In the genomic region with DNA sequence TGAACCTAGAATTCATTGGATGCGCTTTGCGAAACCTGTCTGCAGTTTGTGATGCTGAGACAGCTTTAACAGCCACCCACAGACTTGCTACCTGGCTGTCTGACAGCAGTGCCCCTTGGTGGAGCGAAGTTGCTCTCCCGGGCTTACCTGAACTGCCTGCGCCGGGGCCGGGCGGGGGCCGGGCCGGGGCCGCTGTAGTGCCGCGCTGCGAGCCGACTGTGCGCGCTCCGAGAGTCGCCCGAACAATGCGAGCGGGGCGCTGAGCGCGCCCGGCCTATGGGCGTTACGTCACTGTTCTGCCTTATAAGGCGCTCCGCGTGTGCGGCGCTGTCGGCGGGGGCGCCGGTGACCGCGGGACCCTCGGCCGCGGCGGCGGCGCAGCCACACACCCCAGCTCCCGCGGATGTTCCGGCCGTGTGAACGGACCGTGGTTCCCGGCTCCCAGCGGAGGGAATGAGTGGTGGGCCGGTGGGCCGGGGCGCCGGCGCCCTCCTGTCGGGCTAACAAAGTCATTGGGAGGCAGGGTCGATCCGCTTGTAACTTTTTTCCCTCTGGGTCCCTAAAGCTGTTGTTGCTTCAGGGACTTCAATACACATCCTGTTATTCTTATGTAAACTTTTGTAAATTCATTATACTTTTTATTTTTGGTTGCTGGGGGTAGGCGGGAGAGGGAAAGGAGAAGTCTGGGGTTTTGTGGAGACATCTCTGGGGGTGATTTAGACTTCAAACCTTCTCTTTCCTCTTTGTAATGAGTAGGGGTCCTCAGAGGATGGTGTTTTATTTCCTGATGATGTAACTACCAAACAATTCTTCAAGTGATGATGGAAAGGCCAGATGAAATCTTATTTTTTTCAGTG, we compare ENCODE assay signal across 1 cellular context.
TF ChIP-seq lines count a peak whose summit lies in the region.

No MANE protein-coding gene starts in this region.

TF ChIP-seq in HepG2, 621 proteins besides CTCF, POLR2A, EP300 and RAD21 (continued from another document and continues in another):
- TF ChIP-seq ZNF724P (CRISPR knock-in tag; IDR thresholded peaks at IDR 0.05; ENCODE audit: borderline replicate concordance): peak; percentile 91; the same call in 1 of the 2 replicates
- TF ChIP-seq CBFB (CRISPR knock-in tag; IDR thresholded peaks at IDR 0.05): no peak; the same call in 1 of the 2 replicates
- TF ChIP-seq ZNF564 (CRISPR knock-in tag; IDR thresholded peaks at IDR 0.05): peak; percentile 76
- no peak for TF ChIP-seq ZKSCAN5 (CRISPR knock-in tag; IDR thresholded peaks at IDR 0.05)
- TF ChIP-seq MAFG (CRISPR knock-in tag; IDR thresholded peaks at IDR 0.05): no peak
- TF ChIP-seq ZNF841 (CRISPR knock-in tag; IDR thresholded peaks at IDR 0.05; ENCODE audit: borderline replicate concordance): no peak
- TF ChIP-seq KMT2B (CRISPR knock-in tag; IDR thresholded peaks at IDR 0.05): peak; percentile 79
- no peak for TF ChIP-seq ARNT (IDR thresholded peaks at IDR 0.05)
- no peak for TF ChIP-seq CHD2 (IDR thresholded peaks at IDR 0.05; ENCODE audit: low read depth, low read length)
- TF ChIP-seq MYNN (CRISPR knock-in tag; IDR thresholded peaks at IDR 0.05; ENCODE audit: low read depth): no peak
- TF ChIP-seq HDAC2 (CRISPR knock-in tag; IDR thresholded peaks at IDR 0.05): no peak
- TF ChIP-seq CEBPB (IDR thresholded peaks at IDR 0.05; ENCODE audit: borderline replicate concordance, low read depth, low read length): peak; percentile 70; the same call in 1 of the 2 replicates
- TF ChIP-seq ZBTB3 (CRISPR knock-in tag; IDR thresholded peaks at IDR 0.05; ENCODE audit: borderline replicate concordance, low read depth): peak; percentile 72; the same call in 1 of the 2 replicates
- TF ChIP-seq, protein P1, sequence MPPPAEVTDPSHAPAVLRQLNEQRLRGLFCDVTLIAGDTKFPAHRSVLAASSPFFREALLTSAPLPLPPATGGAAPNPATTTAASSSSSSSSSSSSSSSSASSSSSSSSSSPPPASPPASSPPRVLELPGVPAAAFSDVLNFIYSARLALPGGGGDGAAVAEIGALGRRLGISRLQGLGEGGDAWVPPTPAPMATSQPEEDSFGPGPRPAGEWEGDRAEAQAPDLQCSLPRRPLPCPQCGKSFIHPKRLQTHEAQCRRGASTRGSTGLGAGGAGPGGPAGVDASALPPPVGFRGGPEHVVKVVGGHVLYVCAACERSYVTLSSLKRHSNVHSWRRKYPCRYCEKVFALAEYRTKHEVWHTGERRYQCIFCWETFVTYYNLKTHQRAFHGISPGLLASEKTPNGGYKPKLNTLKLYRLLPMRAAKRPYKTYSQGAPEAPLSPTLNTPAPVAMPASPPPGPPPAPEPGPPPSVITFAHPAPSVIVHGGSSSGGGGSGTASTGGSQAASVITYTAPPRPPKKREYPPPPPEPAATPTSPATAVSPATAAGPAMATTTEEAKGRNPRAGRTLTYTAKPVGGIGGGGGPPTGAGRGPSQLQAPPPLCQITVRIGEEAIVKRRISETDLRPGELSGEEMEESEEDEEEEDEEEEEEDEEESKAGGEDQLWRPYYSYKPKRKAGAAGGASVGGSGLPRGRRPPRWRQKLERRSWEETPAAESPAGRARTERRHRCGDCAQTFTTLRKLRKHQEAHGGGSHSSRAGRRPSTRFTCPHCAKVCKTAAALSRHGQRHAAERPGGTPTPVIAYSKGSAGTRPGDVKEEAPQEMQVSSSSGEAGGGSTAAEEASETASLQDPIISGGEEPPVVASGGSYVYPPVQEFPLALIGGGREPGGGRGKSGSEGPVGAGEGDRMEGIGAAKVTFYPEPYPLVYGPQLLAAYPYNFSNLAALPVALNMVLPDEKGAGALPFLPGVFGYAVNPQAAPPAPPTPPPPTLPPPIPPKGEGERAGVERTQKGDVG (CRISPR knock-in tag; IDR thresholded peaks at IDR 0.05; ENCODE audit: borderline replicate concordance): no peak
- TF ChIP-seq U2AF1 (optimal IDR thresholded peaks at IDR 0.05; ENCODE audit: low read depth, low read length): no peak
- TF ChIP-seq KLF11 (CRISPR knock-in tag; IDR thresholded peaks at IDR 0.05): peak; percentile 34; the same call in 1 of the 2 replicates
- TF ChIP-seq FOXA1 (IDR thresholded peaks at IDR 0.05): no peak
- no peak; the same call in 1 of the 2 replicates for TF ChIP-seq FOXA1 (CRISPR knock-in tag; IDR thresholded peaks at IDR 0.05)
- no peak for TF ChIP-seq HOXA7 (CRISPR knock-in tag; IDR thresholded peaks at IDR 0.05)
- TF ChIP-seq SSRP1 (CRISPR knock-in tag; IDR thresholded peaks at IDR 0.05): no peak
- no peak for TF ChIP-seq KLF15 (CRISPR knock-in tag; IDR thresholded peaks at IDR 0.05; ENCODE audit: borderline replicate concordance)
- TF ChIP-seq HIVEP1 (CRISPR knock-in tag; IDR thresholded peaks at IDR 0.05): no peak
- TF ChIP-seq YY1 (IDR thresholded peaks at IDR 0.05; ENCODE audit: insufficient read depth, insufficient replicate concordance, low read depth, low read length): peak; percentile 69
- TF ChIP-seq TOPORS (CRISPR knock-in tag; IDR thresholded peaks at IDR 0.05): no peak
- TF ChIP-seq, protein P2, sequence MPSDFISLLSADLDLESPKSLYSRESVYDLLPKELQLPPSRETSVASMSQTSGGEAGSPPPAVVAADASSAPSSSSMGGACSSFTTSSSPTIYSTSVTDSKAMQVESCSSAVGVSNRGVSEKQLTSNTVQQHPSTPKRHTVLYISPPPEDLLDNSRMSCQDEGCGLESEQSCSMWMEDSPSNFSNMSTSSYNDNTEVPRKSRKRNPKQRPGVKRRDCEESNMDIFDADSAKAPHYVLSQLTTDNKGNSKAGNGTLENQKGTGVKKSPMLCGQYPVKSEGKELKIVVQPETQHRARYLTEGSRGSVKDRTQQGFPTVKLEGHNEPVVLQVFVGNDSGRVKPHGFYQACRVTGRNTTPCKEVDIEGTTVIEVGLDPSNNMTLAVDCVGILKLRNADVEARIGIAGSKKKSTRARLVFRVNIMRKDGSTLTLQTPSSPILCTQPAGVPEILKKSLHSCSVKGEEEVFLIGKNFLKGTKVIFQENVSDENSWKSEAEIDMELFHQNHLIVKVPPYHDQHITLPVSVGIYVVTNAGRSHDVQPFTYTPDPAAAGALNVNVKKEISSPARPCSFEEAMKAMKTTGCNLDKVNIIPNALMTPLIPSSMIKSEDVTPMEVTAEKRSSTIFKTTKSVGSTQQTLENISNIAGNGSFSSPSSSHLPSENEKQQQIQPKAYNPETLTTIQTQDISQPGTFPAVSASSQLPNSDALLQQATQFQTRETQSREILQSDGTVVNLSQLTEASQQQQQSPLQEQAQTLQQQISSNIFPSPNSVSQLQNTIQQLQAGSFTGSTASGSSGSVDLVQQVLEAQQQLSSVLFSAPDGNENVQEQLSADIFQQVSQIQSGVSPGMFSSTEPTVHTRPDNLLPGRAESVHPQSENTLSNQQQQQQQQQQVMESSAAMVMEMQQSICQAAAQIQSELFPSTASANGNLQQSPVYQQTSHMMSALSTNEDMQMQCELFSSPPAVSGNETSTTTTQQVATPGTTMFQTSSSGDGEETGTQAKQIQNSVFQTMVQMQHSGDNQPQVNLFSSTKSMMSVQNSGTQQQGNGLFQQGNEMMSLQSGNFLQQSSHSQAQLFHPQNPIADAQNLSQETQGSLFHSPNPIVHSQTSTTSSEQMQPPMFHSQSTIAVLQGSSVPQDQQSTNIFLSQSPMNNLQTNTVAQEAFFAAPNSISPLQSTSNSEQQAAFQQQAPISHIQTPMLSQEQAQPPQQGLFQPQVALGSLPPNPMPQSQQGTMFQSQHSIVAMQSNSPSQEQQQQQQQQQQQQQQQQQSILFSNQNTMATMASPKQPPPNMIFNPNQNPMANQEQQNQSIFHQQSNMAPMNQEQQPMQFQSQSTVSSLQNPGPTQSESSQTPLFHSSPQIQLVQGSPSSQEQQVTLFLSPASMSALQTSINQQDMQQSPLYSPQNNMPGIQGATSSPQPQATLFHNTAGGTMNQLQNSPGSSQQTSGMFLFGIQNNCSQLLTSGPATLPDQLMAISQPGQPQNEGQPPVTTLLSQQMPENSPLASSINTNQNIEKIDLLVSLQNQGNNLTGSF (CRISPR knock-in tag; IDR thresholded peaks at IDR 0.05): peak; percentile 79
- TF ChIP-seq ZNF275 (CRISPR knock-in tag; IDR thresholded peaks at IDR 0.05; ENCODE audit: borderline replicate concordance): peak; percentile 89
- TF ChIP-seq, protein P3, sequence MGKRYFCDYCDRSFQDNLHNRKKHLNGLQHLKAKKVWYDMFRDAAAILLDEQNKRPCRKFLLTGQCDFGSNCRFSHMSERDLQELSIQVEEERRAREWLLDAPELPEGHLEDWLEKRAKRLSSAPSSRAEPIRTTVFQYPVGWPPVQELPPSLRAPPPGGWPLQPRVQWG (CRISPR knock-in tag; IDR thresholded peaks at IDR 0.05; ENCODE audit: borderline replicate concordance, low read depth): no peak
- TF ChIP-seq, protein P4, sequence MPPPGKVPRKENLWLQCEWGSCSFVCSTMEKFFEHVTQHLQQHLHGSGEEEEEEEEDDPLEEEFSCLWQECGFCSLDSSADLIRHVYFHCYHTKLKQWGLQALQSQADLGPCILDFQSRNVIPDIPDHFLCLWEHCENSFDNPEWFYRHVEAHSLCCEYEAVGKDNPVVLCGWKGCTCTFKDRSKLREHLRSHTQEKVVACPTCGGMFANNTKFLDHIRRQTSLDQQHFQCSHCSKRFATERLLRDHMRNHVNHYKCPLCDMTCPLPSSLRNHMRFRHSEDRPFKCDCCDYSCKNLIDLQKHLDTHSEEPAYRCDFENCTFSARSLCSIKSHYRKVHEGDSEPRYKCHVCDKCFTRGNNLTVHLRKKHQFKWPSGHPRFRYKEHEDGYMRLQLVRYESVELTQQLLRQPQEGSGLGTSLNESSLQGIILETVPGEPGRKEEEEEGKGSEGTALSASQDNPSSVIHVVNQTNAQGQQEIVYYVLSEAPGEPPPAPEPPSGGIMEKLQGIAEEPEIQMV (CRISPR knock-in tag; IDR thresholded peaks at IDR 0.05; ENCODE audit: low read depth): 0 out of 2 replicates have a peak, but pooled peaks have one; percentile 52
- peak; percentile 90 for TF ChIP-seq YEATS4 (CRISPR knock-in tag; IDR thresholded peaks at IDR 0.05; ENCODE audit: borderline replicate concordance)
- no peak for TF ChIP-seq ZNF292 (CRISPR knock-in tag; IDR thresholded peaks at IDR 0.05; ENCODE audit: borderline replicate concordance, low read depth)
- 0 out of 2 replicates have a peak, but pooled peaks have one; percentile 60 for TF ChIP-seq PAF1 (CRISPR knock-in tag; IDR thresholded peaks at IDR 0.05)
- TF ChIP-seq, protein P5, sequence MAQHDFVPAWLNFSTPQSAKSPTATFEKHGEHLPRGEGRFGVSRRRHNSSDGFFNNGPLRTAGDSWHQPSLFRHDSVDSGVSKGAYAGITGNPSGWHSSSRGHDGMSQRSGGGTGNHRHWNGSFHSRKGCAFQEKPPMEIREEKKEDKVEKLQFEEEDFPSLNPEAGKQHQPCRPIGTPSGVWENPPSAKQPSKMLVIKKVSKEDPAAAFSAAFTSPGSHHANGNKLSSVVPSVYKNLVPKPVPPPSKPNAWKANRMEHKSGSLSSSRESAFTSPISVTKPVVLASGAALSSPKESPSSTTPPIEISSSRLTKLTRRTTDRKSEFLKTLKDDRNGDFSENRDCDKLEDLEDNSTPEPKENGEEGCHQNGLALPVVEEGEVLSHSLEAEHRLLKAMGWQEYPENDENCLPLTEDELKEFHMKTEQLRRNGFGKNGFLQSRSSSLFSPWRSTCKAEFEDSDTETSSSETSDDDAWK (CRISPR knock-in tag; IDR thresholded peaks at IDR 0.05): no peak
- TF ChIP-seq KMT2A (CRISPR knock-in tag; IDR thresholded peaks at IDR 0.05): peak; percentile 92
- 0 out of 2 replicates have a peak, but pooled peaks have one; percentile 37 for TF ChIP-seq ZKSCAN8 (CRISPR knock-in tag; IDR thresholded peaks at IDR 0.05; ENCODE audit: borderline replicate concordance)
- TF ChIP-seq SP5 (CRISPR knock-in tag; IDR thresholded peaks at IDR 0.05; ENCODE audit: borderline replicate concordance, low read depth): no peak
- TF ChIP-seq ZNF678 (CRISPR knock-in tag; IDR thresholded peaks at IDR 0.05): no peak
- peak; percentile 99 for TF ChIP-seq SRF (IDR thresholded peaks at IDR 0.05; ENCODE audit: low read depth, low read length)
- no peak for TF ChIP-seq U2AF2 (IDR thresholded peaks at IDR 0.05; ENCODE audit: low read depth, low read length)
- TF ChIP-seq, protein P6, sequence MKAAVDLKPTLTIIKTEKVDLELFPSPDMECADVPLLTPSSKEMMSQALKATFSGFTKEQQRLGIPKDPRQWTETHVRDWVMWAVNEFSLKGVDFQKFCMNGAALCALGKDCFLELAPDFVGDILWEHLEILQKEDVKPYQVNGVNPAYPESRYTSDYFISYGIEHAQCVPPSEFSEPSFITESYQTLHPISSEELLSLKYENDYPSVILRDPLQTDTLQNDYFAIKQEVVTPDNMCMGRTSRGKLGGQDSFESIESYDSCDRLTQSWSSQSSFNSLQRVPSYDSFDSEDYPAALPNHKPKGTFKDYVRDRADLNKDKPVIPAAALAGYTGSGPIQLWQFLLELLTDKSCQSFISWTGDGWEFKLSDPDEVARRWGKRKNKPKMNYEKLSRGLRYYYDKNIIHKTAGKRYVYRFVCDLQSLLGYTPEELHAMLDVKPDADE (CRISPR knock-in tag; IDR thresholded peaks at IDR 0.05): peak; percentile 73; the same call in 1 of the 2 replicates
- TF ChIP-seq ZNF343 (CRISPR knock-in tag; IDR thresholded peaks at IDR 0.05): peak; percentile 80; the same call in 1 of the 2 replicates
- TF ChIP-seq HOXA5 (CRISPR knock-in tag; IDR thresholded peaks at IDR 0.05): peak; percentile 74; the same call in 1 of the 2 replicates
- TF ChIP-seq JUNB (CRISPR knock-in tag; IDR thresholded peaks at IDR 0.05; ENCODE audit: borderline replicate concordance): no peak
- TF ChIP-seq ZBTB39 (CRISPR knock-in tag; IDR thresholded peaks at IDR 0.05): no peak
- peak; percentile 77 for TF ChIP-seq GABPB1 (CRISPR knock-in tag; IDR thresholded peaks at IDR 0.05)
- TF ChIP-seq ZNF768 (CRISPR knock-in tag; IDR thresholded peaks at IDR 0.05): peak; percentile 73; the same call in 1 of the 2 replicates
- peak; percentile 73; the same call in 1 of the 2 replicates for TF ChIP-seq THAP11 (CRISPR knock-in tag; IDR thresholded peaks at IDR 0.05)
- no peak for TF ChIP-seq TARDBP (CRISPR knock-in tag; IDR thresholded peaks at IDR 0.05)
- TF ChIP-seq ZNF263 (CRISPR knock-in tag; IDR thresholded peaks at IDR 0.05): peak; percentile 53; the same call in 1 of the 2 replicates
